Comparison of ENCODE assay signal across 18 cellular contexts in genomic region chr17:65551641-65552040, GRCh38. TPM values are rescaled to one million over a fixed set of nuclear protein-coding genes. Genes with fewer than 3 reads are reported as not detected.
DNase-seq lines count a peak whose midpoint lies in the region; ATAC-seq and TF ChIP-seq lines count a peak whose summit lies in the region.
"Had no signal": no experiment of that assay in that cellular context is flagged by ENCODE, and none has a peak within 500 bp of the region (broad histone marks: within the 10 kb centered on the region; RNA-seq: fewer than 3 reads in every experiment).

No MANE protein-coding gene starts in this region.

- TF ChIP-seq CTCF in CD4-positive, alpha-beta T cell (IDR thresholded peaks at IDR 0.05), result no peak
- no peak for TF ChIP-seq CTCF in endothelial cell (IDR thresholded peaks at IDR 0.05; ENCODE audit: unreplicated experiment)
- TF ChIP-seq CTCF in nephron progenitor cell (IDR thresholded peaks at IDR 0.05), result no peak
- TF ChIP-seq CTCF in transverse colon (IDR thresholded peaks at IDR 0.05), result no peak
- no peak for TF ChIP-seq CTCF in RWPE1 (conservative IDR thresholded peaks at IDR 0.05; ENCODE audit: low read depth)

- POLR2A ChIA-PET in CD4-positive, alpha-beta T cell (lab: Charles Lee), result no interaction called here
- POLR2A ChIA-PET in RWPE1 (lab: Yijun Ruan, JAX; ENCODE audit: low non-redundant PET), result no interaction called here

- H3K9me3 ChIP-seq in CD4-positive, alpha-beta T cell (ENCODE audit: control insufficient read depth, low read length), result no peaks in the 10 kb centered on the region
- H3K9me3 ChIP-seq in T-helper 17 cell (ENCODE audit: control insufficient read depth, low read length, poor library complexity, severe bottlenecking) (no peaks in the 10 kb centered on the region), transverse colon (no peaks in the 10 kb centered on the region)

- H3K27me3 ChIP-seq in CD4-positive, alpha-beta T cell (ENCODE audit: control insufficient read depth, insufficient read depth, low read length), result no peaks in the 10 kb centered on the region
- no peaks in the 10 kb centered on the region for H3K27me3 ChIP-seq in transverse colon

- no peak overlapping the region for H3K4me3 Mint-ChIP-seq in CD4-positive, alpha-beta T cell
- H3K4me3 Mint-ChIP-seq in T-helper 17 cell (peak overlapping the region; percentile 47), endothelial cell (ENCODE audit: unreplicated experiment) (no peak overlapping the region), nephron progenitor cell (peak overlapping the region; percentile 24)
- no peak overlapping the region for H3K4me3 Mint-ChIP-seq in activated naive CD8-positive, alpha-beta T cell treated with anti-CD3 and anti-CD28 coated beads, Interleukin-2, amount 50 U/mL, for 24 hours

- peaks cover 70% of the 10 kb centered on the region for H3K36me3 Mint-ChIP-seq in CD4-positive, alpha-beta T cell (ENCODE audit: low read depth)
- H3K36me3 Mint-ChIP-seq in T-helper 17 cell (ENCODE audit: low read depth) (peaks cover 12% of the 10 kb centered on the region), endothelial cell (ENCODE audit: low read depth, unreplicated experiment) (peaks cover 40% of the 10 kb centered on the region), nephron progenitor cell (ENCODE audit: low read depth) (peaks cover 45% of the 10 kb centered on the region)
- peaks cover 18% of the 10 kb centered on the region for H3K36me3 Mint-ChIP-seq in activated naive CD8-positive, alpha-beta T cell treated with anti-CD3 and anti-CD28 coated beads, Interleukin-2, amount 50 U/mL, for 24 hours (ENCODE audit: low read depth)

- H3K4me3 ChIP-seq in transverse colon, result no peak overlapping the region

- ATAC-seq in CD4-positive, alpha-beta T cell (ENCODE audit: poor library complexity), result no peak
- no peak for ATAC-seq in T-helper 17 cell
- ATAC-seq in GM18517 (IDR thresholded peaks at IDR 0.05; ENCODE audit: unreplicated experiment), result no peak
- no peak for ATAC-seq in activated naive CD8-positive, alpha-beta T cell treated with anti-CD3 and anti-CD28 coated beads, Interleukin-2, amount 50 U/mL, for 24 hours
- ATAC-seq: PC-3 had no signal

- no peak for TF ChIP-seq POLR2A in transverse colon (IDR thresholded peaks at IDR 0.05)

- H3K27me3 Mint-ChIP-seq in CD4-positive, alpha-beta T cell, result no peaks in the 10 kb centered on the region
- H3K27me3 Mint-ChIP-seq in T-helper 17 cell, result no peaks in the 10 kb centered on the region
- H3K27me3 Mint-ChIP-seq in endothelial cell (ENCODE audit: unreplicated experiment), result peaks cover 6% of the 10 kb centered on the region
- no peaks in the 10 kb centered on the region for H3K27me3 Mint-ChIP-seq in nephron progenitor cell (ENCODE audit: low read depth, poor library complexity)
- no peaks in the 10 kb centered on the region for H3K27me3 Mint-ChIP-seq in activated naive CD8-positive, alpha-beta T cell treated with anti-CD3 and anti-CD28 coated beads, Interleukin-2, amount 50 U/mL, for 24 hours
- H3K27me3 Mint-ChIP-seq: CD4-positive, CD25-positive, alpha-beta regulatory T cell had no signal

- H3K27ac ChIP-seq in CD4-positive, alpha-beta T cell (ENCODE audit: low read depth, low read length), result no peak overlapping the region
- H3K27ac ChIP-seq in transverse colon (no peak overlapping the region), RWPE1 (no peak overlapping the region)

- DNase-seq in CD4-positive, alpha-beta T cell, result no peak
- no peak for DNase-seq in T-helper 17 cell
- no peak for DNase-seq in endothelial cell (ENCODE audit: low spot score)
- no peak for DNase-seq in nephron progenitor cell
- DNase-seq in transverse colon, result no peak
- no peak for DNase-seq in RWPE1 (ENCODE audit: low spot score)
- no peak for DNase-seq in activated naive CD8-positive, alpha-beta T cell treated with anti-CD3 and anti-CD28 coated beads, Interleukin-2, amount 50 U/mL, for 24 hours
- DNase-seq: AML-193; CD4-positive, CD25-positive, alpha-beta regulatory T cell; DND-41; GDM1; Karpas-422; MM.1S; NCI-H1105 treated with DMSO at 0.1 percent for 48 hours; NCI-H187 treated with DMSO at 0.1 percent for 48 hours; NCI-H446; PC-3 had no signal

- peaks cover 56% of the 10 kb centered on the region for H3K4me1 Mint-ChIP-seq in CD4-positive, alpha-beta T cell (ENCODE audit: low read depth)
- H3K4me1 Mint-ChIP-seq in T-helper 17 cell (peaks cover 45% of the 10 kb centered on the region), endothelial cell (ENCODE audit: unreplicated experiment) (peaks cover 54% of the 10 kb centered on the region), nephron progenitor cell (peaks cover 17% of the 10 kb centered on the region)
- peaks cover 38% of the 10 kb centered on the region for H3K4me1 Mint-ChIP-seq in activated naive CD8-positive, alpha-beta T cell treated with anti-CD3 and anti-CD28 coated beads, Interleukin-2, amount 50 U/mL, for 24 hours

- peak overlapping the region; percentile 27 for H3K27ac Mint-ChIP-seq in CD4-positive, alpha-beta T cell
- H3K27ac Mint-ChIP-seq in T-helper 17 cell (no peak overlapping the region), endothelial cell (ENCODE audit: unreplicated experiment) (peak overlapping the region; percentile 25), nephron progenitor cell (peak overlapping the region; percentile 86)
- H3K27ac Mint-ChIP-seq in activated naive CD8-positive, alpha-beta T cell treated with anti-CD3 and anti-CD28 coated beads, Interleukin-2, amount 50 U/mL, for 24 hours, result no peak overlapping the region

- CTCF ChIA-PET in CD4-positive, alpha-beta T cell (lab: Charles Lee), result no interaction called here
- CTCF ChIA-PET in RWPE1 (lab: Yijun Ruan, JAX), result no interaction called here

- TF ChIP-seq EP300 in transverse colon (IDR thresholded peaks at IDR 0.05; ENCODE audit: low read depth), result no peak

- no peaks in the 10 kb centered on the region for H3K9me3 Mint-ChIP-seq in CD4-positive, alpha-beta T cell
- no peaks in the 10 kb centered on the region for H3K9me3 Mint-ChIP-seq in endothelial cell (ENCODE audit: unreplicated experiment)
- no peaks in the 10 kb centered on the region for H3K9me3 Mint-ChIP-seq in nephron progenitor cell
- no peaks in the 10 kb centered on the region for H3K9me3 Mint-ChIP-seq in activated naive CD8-positive, alpha-beta T cell treated with anti-CD3 and anti-CD28 coated beads, Interleukin-2, amount 50 U/mL, for 24 hours
- H3K9me3 Mint-ChIP-seq: CD4-positive, CD25-positive, alpha-beta regulatory T cell had no signal

- H3K36me3 ChIP-seq in transverse colon, result no peaks in the 10 kb centered on the region

- in situ Hi-C loops in transverse colon (cut with MboI; ENCODE audit: low pct_ligation_motif_present in 1 of 4, low pct_unique_long_range_greater_than_20kb in 1 of 4, low sequenced_read_pairs in 3 of 4), result loop anchor here (10.0 to 25.0 kb wide), 6 partner anchors 137 to 611 kb away; no protein-coding TSS in a partner anchor

- intact Hi-C loops in CD4-positive, alpha-beta T cell (cut with DNase I, micrococcal nuclease), result loop anchor here (5.0 to 10.0 kb wide), 2 partner anchors 203 to 241 kb away; no protein-coding TSS in a partner anchor
- intact Hi-C loops in transverse colon (cut with DNase I; ENCODE audit: low total_unique reads), result no loop called here

- 76 to 83% methylated on average over 2 to 5 of the region's 5 CpGs for WGBS in transverse colon (ENCODE audit: low coverage in 1 of 2), 2 donors

- peaks cover 16 to 43% (median 29%) of the 10 kb centered on the region in 4 donors for H3K4me1 ChIP-seq in transverse colon

RNA-seq across cellular contexts. Expression of gene AXIN2, which starts 9.8 kb away (rescaled TPM):
- 10 to 100 TPM; 47.9 to 49.8 TPM for total RNA-seq in CD4-positive, alpha-beta T cell
- total RNA-seq in T-helper 17 cell (10 to 100 TPM; 28.4 to 31.6 TPM), endothelial cell (ENCODE audit: unreplicated experiment) (44.8 TPM), transverse colon (10 to 100 TPM; 17.6 to 87.6 (median 23.8) TPM)

Comparison
In these comparisons a context has a peak if more than half of its experiments do, and no peak if none do; other contexts are left out.
1. H3K27ac Mint-ChIP-seq: peak in CD4-positive, alpha-beta T cell (single experiment), endothelial cell (single experiment) and nephron progenitor cell (single experiment); none in T-helper 17 cell (single experiment) and activated naive CD8-positive, alpha-beta T cell treated with anti-CD3 and anti-CD28 coated beads, Interleukin-2, amount 50 U/mL, for 24 hours (single experiment).
2. H3K4me3 Mint-ChIP-seq: peak in T-helper 17 cell (single experiment) and nephron progenitor cell (single experiment); none in CD4-positive, alpha-beta T cell (single experiment), endothelial cell (single experiment) and activated naive CD8-positive, alpha-beta T cell treated with anti-CD3 and anti-CD28 coated beads, Interleukin-2, amount 50 U/mL, for 24 hours (single experiment).